In the genomic region with DNA sequence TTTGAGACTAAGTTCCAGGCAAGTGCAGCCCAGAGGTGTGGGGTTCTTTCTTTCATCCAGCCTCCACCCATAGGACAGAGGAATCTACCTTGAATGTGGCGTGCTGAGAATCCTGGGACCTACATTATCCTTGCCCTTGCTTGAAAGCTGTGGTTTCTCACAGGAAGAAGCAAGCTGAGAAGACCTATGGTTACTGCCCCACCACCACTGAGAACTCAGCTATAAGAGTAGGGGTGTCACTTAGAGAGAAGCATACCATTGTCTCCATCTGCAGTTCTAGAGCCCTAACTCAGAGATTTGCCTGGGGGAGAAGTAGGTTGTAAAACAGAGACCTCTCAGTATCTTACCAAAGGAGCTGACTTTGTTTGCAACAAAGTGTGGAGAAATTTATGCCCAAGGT, we compare ENCODE assay signal across 19 cellular contexts.
"Had no signal": no experiment of that assay in that cellular context is flagged by ENCODE, and none has a peak within 500 bp of the region (broad histone marks: within the 10 kb centered on the region; RNA-seq: fewer than 3 reads in every experiment).

No MANE protein-coding gene starts in this region.

- H3K27ac Mint-ChIP-seq: dendritic cell treated with granulocyte-macrophage colony-stimulating factor and Interleukin-4, amounts not matched to agents 40 ng/mL and 50 ng/mL, for 4 days; mesothelial cell of epicardium; naive B cell had no signal

- H3K4me1 Mint-ChIP-seq: mesothelial cell of epicardium had no signal

- DNase-seq: colonic mucosa; cortex of kidney; effector CD8-positive, alpha-beta T cell; foreskin keratinocyte; glutamatergic neuron; head of caudate nucleus; heart right ventricle; hypothalamus; left cardiac atrium; left lung; left ventricle myocardium superior; lower lobe of right lung; mesenchymal stem cell; mucosa of descending colon; naive B cell had no signal

- H3K4me3 Mint-ChIP-seq: dendritic cell treated with granulocyte-macrophage colony-stimulating factor and Interleukin-4, amounts not matched to agents 40 ng/mL and 50 ng/mL, for 4 days; mesothelial cell of epicardium; naive B cell had no signal

- ATAC-seq: foreskin keratinocyte, gastroesophageal sphincter, heart right ventricle, left cardiac atrium, left lung, left ventricle myocardium superior, lower lobe of right lung, mucosa of descending colon had no signal

- H3K36me3 Mint-ChIP-seq: mesothelial cell of epicardium had no signal

- H3K27ac ChIP-seq: colonic mucosa, esophagus muscularis mucosa, foreskin keratinocyte, gastroesophageal sphincter, heart right ventricle, left lung, lower lobe of right lung had no signal
